ENCODE assay signal across 10 cellular contexts in genomic region chr22:49656291-49656851, GRCh38.
DNase-seq lines count a peak whose midpoint lies in the region; ATAC-seq and TF ChIP-seq lines count a peak whose summit lies in the region.
"Had no signal": no experiment of that assay in that cellular context is flagged by ENCODE, and none has a peak within 500 bp of the region (broad histone marks: within the 10 kb centered on the region; RNA-seq: fewer than 3 reads in every experiment).

No MANE protein-coding gene starts in this region.

- in situ Hi-C loops in transverse colon (cut with MboI; ENCODE audit: low pct_ligation_motif_present in 1 of 4, low pct_unique_long_range_greater_than_20kb in 1 of 4, low sequenced_read_pairs in 3 of 4) (no loop called here), brain microvascular endothelial cell (cut with HindIII; ENCODE audit: low pct_ligation_motif_present, low sequenced_read_pairs) (no loop called here)

- TF ChIP-seq CTCF in activated CD8-positive, alpha-beta T cell treated with anti-CD3 and anti-CD28 coated beads for 36 hours (IDR thresholded peaks at IDR 0.05) = no peak
- TF ChIP-seq CTCF in lung (IDR thresholded peaks at IDR 0.05; ENCODE audit: control extremely low read depth, extremely low read depth) (no peak), transverse colon (IDR thresholded peaks at IDR 0.05) (no peak), brain microvascular endothelial cell (IDR thresholded peaks at IDR 0.05; ENCODE audit: low read depth, low read length, missing control alignments) (no peak)

- H3K4me1 Mint-ChIP-seq in activated naive CD4-positive, alpha-beta T cell treated with anti-CD3 and anti-CD28 coated beads for 36 hours (ENCODE audit: low read depth) = peaks cover 44% of the 10 kb centered on the region
- peaks cover 36% of the 10 kb centered on the region for H3K4me1 Mint-ChIP-seq in activated CD8-positive, alpha-beta T cell treated with anti-CD3 and anti-CD28 coated beads for 36 hours (ENCODE audit: low read depth)

- intact Hi-C loops in activated naive CD4-positive, alpha-beta T cell treated with anti-CD3 and anti-CD28 coated beads for 36 hours (cut with micrococcal nuclease) = no loop called here
- intact Hi-C loops in activated CD8-positive, alpha-beta T cell treated with anti-CD3 and anti-CD28 coated beads for 36 hours (cut with micrococcal nuclease) = no loop called here
- intact Hi-C loops in transverse colon (cut with DNase I; ENCODE audit: low total_unique reads) = no loop called here

- H3K27me3 Mint-ChIP-seq in activated naive CD4-positive, alpha-beta T cell treated with anti-CD3 and anti-CD28 coated beads for 36 hours (ENCODE audit: low read depth) = no peaks in the 10 kb centered on the region
- no peaks in the 10 kb centered on the region for H3K27me3 Mint-ChIP-seq in activated CD8-positive, alpha-beta T cell treated with anti-CD3 and anti-CD28 coated beads for 36 hours

- H3K4me3 ChIP-seq in lung (peak overlapping the region; percentile 71), transverse colon (peak overlapping the region in 3 of 4 donors; percentile 27 to 55 (median 34)), brain microvascular endothelial cell (ENCODE audit: low read depth, low read length) (no peak overlapping the region)

- no peak for ATAC-seq in activated CD8-positive, alpha-beta T cell treated with anti-CD3 and anti-CD28 coated beads for 36 hours
- no peak for ATAC-seq in lung (ENCODE audit: insufficient read depth, low FRiP score)

- POLR2A ChIA-PET in activated CD8-positive, alpha-beta T cell treated with anti-CD3 and anti-CD28 coated beads for 36 hours (lab: Charles Lee) = interaction anchor here (1.9 to 3.0 kb wide), 2 partner anchors 10 to 14 kb away, joined by 6 to 10 read pairs; no protein-coding TSS in a partner anchor

- H3K4me3 Mint-ChIP-seq in activated naive CD4-positive, alpha-beta T cell treated with anti-CD3 and anti-CD28 coated beads for 36 hours = peak overlapping the region; percentile 87
- H3K4me3 Mint-ChIP-seq in activated CD8-positive, alpha-beta T cell treated with anti-CD3 and anti-CD28 coated beads for 36 hours = peak overlapping the region; percentile 97

- H3K27me3 ChIP-seq in lung (ENCODE audit: control insufficient read depth, insufficient read depth) = no peaks in the 10 kb centered on the region
- no peaks in the 10 kb centered on the region for H3K27me3 ChIP-seq in transverse colon
- no peaks in the 10 kb centered on the region for H3K27me3 ChIP-seq in brain microvascular endothelial cell (replicated peaks)

- no peak for DNase-seq in activated naive CD4-positive, alpha-beta T cell treated with anti-CD3 and anti-CD28 coated beads for 36 hours
- no peak for DNase-seq in activated naive CD4-positive, alpha-beta T cell treated with Interleukin-2 at 50 U/mL for 16 hours
- DNase-seq in activated CD8-positive, alpha-beta T cell treated with anti-CD3 and anti-CD28 coated beads for 36 hours = no peak
- no peak for DNase-seq in lung (ENCODE audit: low spot score)
- no peak for DNase-seq in transverse colon
- no peak for DNase-seq in anterior cingulate cortex (lab: John Stamatoyannopoulos, UW)
- DNase-seq in inferior parietal cortex (ENCODE audit: extremely low spot score) = no peak
- DNase-seq in brain microvascular endothelial cell = no peak
- DNase-seq: activated gamma-delta T cell, NCI-H510A had no signal

- no peak overlapping the region for H3K27ac Mint-ChIP-seq in activated naive CD4-positive, alpha-beta T cell treated with anti-CD3 and anti-CD28 coated beads for 36 hours
- H3K27ac Mint-ChIP-seq in activated CD8-positive, alpha-beta T cell treated with anti-CD3 and anti-CD28 coated beads for 36 hours = no peak overlapping the region

- peaks cover 16% of the 10 kb centered on the region for H3K36me3 Mint-ChIP-seq in activated naive CD4-positive, alpha-beta T cell treated with anti-CD3 and anti-CD28 coated beads for 36 hours (ENCODE audit: low read depth)
- H3K36me3 Mint-ChIP-seq in activated CD8-positive, alpha-beta T cell treated with anti-CD3 and anti-CD28 coated beads for 36 hours (ENCODE audit: low read depth) = peaks cover 33% of the 10 kb centered on the region

- TF ChIP-seq POLR2A in transverse colon (IDR thresholded peaks at IDR 0.05) = no peak

- H3K27ac ChIP-seq in lung (ENCODE audit: low read depth in 1 of 2, low read length in 1 of 2) (peak overlapping the region in 1 of 2 donors; percentile 76), transverse colon (peak overlapping the region; percentile 25 to 72 (median 56)), brain microvascular endothelial cell (no peak overlapping the region)

- H3K9me3 ChIP-seq in lung (ENCODE audit: control insufficient read depth in 2 of 2, insufficient read depth in 1 of 2, low read length in 1 of 2) (peaks cover 0 to 2% of the 10 kb centered on the region in 2 donors), transverse colon (no peaks in the 10 kb centered on the region)

- H3K9me3 Mint-ChIP-seq in activated naive CD4-positive, alpha-beta T cell treated with anti-CD3 and anti-CD28 coated beads for 36 hours = no peaks in the 10 kb centered on the region
- no peaks in the 10 kb centered on the region for H3K9me3 Mint-ChIP-seq in activated CD8-positive, alpha-beta T cell treated with anti-CD3 and anti-CD28 coated beads for 36 hours

- H3K4me1 ChIP-seq in lung (ENCODE audit: control insufficient read depth in 2 of 2, insufficient read depth in 2 of 2, low read length in 2 of 2) = peaks cover 0 to 6% of the 10 kb centered on the region in 2 donors
- H3K4me1 ChIP-seq in transverse colon = no peaks in the 10 kb centered on the region

- H3K36me3 ChIP-seq in lung (ENCODE audit: control insufficient read depth in 2 of 2, insufficient read depth in 2 of 2, low read length in 2 of 2) (no peaks in the 10 kb centered on the region), transverse colon (no peaks in the 10 kb centered on the region), brain microvascular endothelial cell (replicated peaks) (no peaks in the 10 kb centered on the region)

- 59 to 67% methylated on average over 23 to 25 of the region's 25 CpGs for WGBS in lung, 2 donors
- WGBS in transverse colon (ENCODE audit: low coverage in 1 of 2), 2 donors = 80% methylated on average over 24 of the region's 25 CpGs; no CpG with 5 or more reads in 1 of the 2 donors

- no peak for TF ChIP-seq EP300 in transverse colon (IDR thresholded peaks at IDR 0.05; ENCODE audit: low read depth)

- CTCF ChIA-PET in activated naive CD4-positive, alpha-beta T cell treated with anti-CD3 and anti-CD28 coated beads for 36 hours (lab: Charles Lee) = interaction anchor here (0.6 to 1.0 kb wide), 3 partner anchors 13 to 14 kb away, joined by 3 to 4 read pairs (median 3); no protein-coding TSS in a partner anchor
- CTCF ChIA-PET in activated CD8-positive, alpha-beta T cell treated with anti-CD3 and anti-CD28 coated beads for 36 hours (lab: Charles Lee) = interaction anchor here (1.2 to 2.2 kb wide), 4 partner anchors 13 to 68 kb away, joined by 3 to 5 read pairs (median 4); no protein-coding TSS in a partner anchor
